ENCODE assay signal across 8 cellular contexts in the genomic region with DNA sequence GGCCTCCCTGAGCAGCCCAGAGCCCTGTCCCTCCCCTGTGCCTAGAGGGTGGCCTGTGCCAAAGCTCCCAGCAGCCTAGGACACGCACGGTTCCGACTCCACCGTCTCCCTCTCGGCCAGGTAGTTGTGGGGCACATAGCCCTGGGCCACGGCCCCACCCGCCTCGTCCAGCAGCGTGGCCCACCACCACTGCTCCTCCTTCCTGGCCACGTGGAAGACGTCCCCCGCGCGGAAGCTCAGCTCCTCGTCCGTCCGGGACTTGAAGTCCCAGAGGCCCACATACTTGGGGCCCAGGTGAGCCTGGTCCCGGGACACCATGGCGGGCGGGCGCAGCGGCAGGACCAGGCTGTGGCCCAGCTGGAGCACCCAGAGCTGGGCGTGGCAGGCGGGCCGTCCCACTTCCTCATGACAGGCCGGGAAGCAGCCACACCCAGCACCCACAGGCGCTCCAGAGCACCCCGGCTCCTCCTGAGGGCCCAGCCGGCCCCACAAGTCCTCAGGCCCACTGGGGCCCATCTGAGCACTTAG. TPM values are rescaled to one million over a fixed set of nuclear protein-coding genes. Genes with fewer than 3 reads are reported as not detected.
DNase-seq lines count a peak whose midpoint lies in the region; ATAC-seq and TF ChIP-seq lines count a peak whose summit lies in the region.

Gene PTK6 (minus strand): TSS at position 380 of the 528 bp plus-strand sequence. CDS start 62 bp downstream, at position 318.

- peak within 1 kb of the TSS; percentile 44 for H3K4me3 ChIP-seq in AG04449 (ENCODE audit: low read depth, low read length)
- peak within 1 kb of the TSS; percentile 65 for H3K4me3 ChIP-seq in MM.1S (ENCODE audit: low read length)
- peak within 1 kb of the TSS; percentile 17 to 53 (median 37) for H3K4me3 ChIP-seq in breast epithelium
- H3K4me3 ChIP-seq in mucosa of descending colon: peak within 1 kb of the TSS; percentile 42

- H3F3A ChIP-seq in MM.1S (ENCODE audit: insufficient read depth, low read length): 0 out of 2 replicates have a peak, but pooled peaks cover 4% of the 10 kb centered on the region

- peak; percentile 7 for ATAC-seq in GM19452 (IDR thresholded peaks at IDR 0.05; ENCODE audit: unreplicated experiment)
- ATAC-seq in mucosa of descending colon: peak; percentile 61
- no peak for ATAC-seq in GM19023 (IDR thresholded peaks at IDR 0.05; ENCODE audit: unreplicated experiment)

- no peaks in the 10 kb centered on the region for H3K9me2 ChIP-seq in MM.1S (replicated peaks; ENCODE audit: insufficient read depth, low read length)

- peak within 1 kb of the TSS; percentile 69; the same call in 1 of the 2 replicates for H3K9ac ChIP-seq in MM.1S (ENCODE audit: low read length)

- H3K79me2 ChIP-seq in MM.1S (ENCODE audit: low read length): no peaks in the 10 kb centered on the region

- peaks cover 47% of the 10 kb centered on the region for H3K27me3 ChIP-seq in MM.1S (replicated peaks; ENCODE audit: insufficient read depth, low read length)
- H3K27me3 ChIP-seq in breast epithelium: peaks cover 4 to 10% of the 10 kb centered on the region in 2 donors

- DNase-seq in AG04449 (ENCODE audit: low read depth, low spot score) (no peak), MM.1S (no peak), breast epithelium (ENCODE audit: low spot score in 2 of 2) (peak in 1 of 2 donors; percentile 43), mucosa of descending colon (peak; percentile 88 to 92 (median 90)), GOT3 (lab: John Stamatoyannopoulos, UW) (no peak), NCI-H774 (lab: John Stamatoyannopoulos, UW) (no peak)

- CTCF ChIA-PET in AG04449 (lab: Yijun Ruan, JAX): interaction anchor here (0.7 to 6.1 kb wide), 33 partner anchors 7 to 584 kb away, joined by 3 to 73 read pairs (median 5); partner anchors contain the start of genes ARFRP1, GMEB2, PRPF6 and RTEL1

- H3K4me1 ChIP-seq in MM.1S (ENCODE audit: low read length) (peaks cover 7% of the 10 kb centered on the region; the same call in 1 of the 2 replicates), breast epithelium (peaks cover 10 to 17% of the 10 kb centered on the region in 2 donors), mucosa of descending colon (ENCODE audit: low read depth) (peaks cover 38% of the 10 kb centered on the region)

- H3K27ac ChIP-seq in MM.1S (ENCODE audit: low read length) (peak within 1 kb of the TSS; percentile 61; the same call in 1 of the 2 replicates), breast epithelium (peak within 1 kb of the TSS; percentile 84 to 85)

- intact Hi-C loops in breast epithelium (cut with DNase I; ENCODE audit: low total_unique reads): loop anchor here (5.0 to 10.0 kb wide), 2 partner anchors 98 to 435 kb away; no protein-coding TSS in a partner anchor
- intact Hi-C loops in mucosa of descending colon (cut with DNase I, micrococcal nuclease): loop anchor here (5.0 kb wide), 1 partner anchor 435 kb away; no protein-coding TSS in a partner anchor

- H2AFZ ChIP-seq in MM.1S (ENCODE audit: low read length): peak within 1 kb of the TSS; percentile 98

- TF ChIP-seq CTCF in AG04449 (IDR thresholded peaks at IDR 0.05; ENCODE audit: insufficient read depth, low read length, missing control alignments) (no peak), MM.1S (IDR thresholded peaks at IDR 0.05; ENCODE audit: low read length) (no peak), breast epithelium (IDR thresholded peaks at IDR 0.05) (no peak), mucosa of descending colon (IDR thresholded peaks at IDR 0.05) (no peak)

- H3K36me3 ChIP-seq in MM.1S (replicated peaks; ENCODE audit: insufficient read depth, low read length): no peaks in the 10 kb centered on the region
- H3K36me3 ChIP-seq in breast epithelium: no peaks in the 10 kb centered on the region
- H3K36me3 ChIP-seq in mucosa of descending colon (ENCODE audit: low read depth): no peaks in the 10 kb centered on the region

- H4K20me1 ChIP-seq in MM.1S (ENCODE audit: insufficient read depth, low read length): no peaks in the 10 kb centered on the region

- POLR2A ChIA-PET in AG04449 (lab: Yijun Ruan, JAX): interaction anchor here (0.5 to 1.6 kb wide), 2 partner anchors 16 to 93 kb away, joined by 3 to 7 read pairs; partner anchors contain the start of gene PPDPF

- H3K9me3 ChIP-seq in MM.1S (replicated peaks; ENCODE audit: insufficient read depth, low read length): no peaks in the 10 kb centered on the region
- no peaks in the 10 kb centered on the region for H3K9me3 ChIP-seq in breast epithelium
- H3K9me3 ChIP-seq in mucosa of descending colon: no peaks in the 10 kb centered on the region

- no peak for TF ChIP-seq POLR2A in breast epithelium (IDR thresholded peaks at IDR 0.05)

- H3K4me2 ChIP-seq in MM.1S (ENCODE audit: low read depth, low read length): peak within 1 kb of the TSS; percentile 98

RNA-seq across cellular contexts. Expression of gene PTK6, which starts in this region (rescaled TPM):
- 1 to 10 TPM in 1 of 3 donors, under 1 TPM in 2; 0.16 to 2.3 (median 0.88) TPM for total RNA-seq in breast epithelium
- 10 to 100 TPM; 39.5 to 91.7 (median 87.1) TPM for total RNA-seq in mucosa of descending colon

Comparison
In these comparisons a context has a peak if more than half of its experiments do, and no peak if none do; other contexts are left out.
1. RNA of gene PTK6 (total RNA-seq): 39.5 to 91.7 TPM in mucosa of descending colon; 0.16 to 2.3 TPM in breast epithelium; every median in the first group is over 10 times any median in the second.
2. DNase-seq: peak in mucosa of descending colon (3 of 3); none in AG04449 (single experiment), MM.1S (single experiment), GOT3 (single experiment) and NCI-H774 (single experiment).
3. Peak in every context shown above with its lines, with median percentiles within 50 percentile points of each other: H3K4me3 ChIP-seq.